Comparison of ENCODE assay signal across 30 cellular contexts in the genomic region with DNA sequence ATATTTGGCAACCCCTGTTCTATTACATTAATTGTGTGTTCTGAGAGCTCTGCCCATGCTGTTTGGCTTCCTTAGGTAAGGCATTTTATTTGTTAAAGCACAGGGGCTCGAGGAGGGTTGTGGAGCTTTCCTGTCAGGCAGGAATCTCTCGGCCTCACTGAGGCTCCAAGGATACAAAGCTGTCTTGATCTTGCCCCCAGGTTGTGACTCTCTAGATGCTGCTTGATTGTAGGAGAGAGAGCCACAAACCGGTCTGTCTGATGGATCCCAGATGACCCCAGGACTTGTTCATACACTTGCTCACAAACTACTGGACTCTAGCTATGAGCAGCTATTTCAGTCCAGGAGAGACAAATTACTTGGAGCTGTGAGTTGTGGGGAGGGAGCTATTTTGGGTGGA.
"Had no signal": no experiment of that assay in that cellular context is flagged by ENCODE, and none has a peak within 500 bp of the region (broad histone marks: within the 10 kb centered on the region; RNA-seq: fewer than 3 reads in every experiment).

No MANE protein-coding gene starts in this region.

- H3K4me1 Mint-ChIP-seq: activated B cell treated with CpG ODN at 0.5 μM for 24 hours; activated naive CD4-positive, alpha-beta T cell treated with anti-CD3 and anti-CD28 coated beads, Interleukin-2, amount 10 ng/mL, durations not matched to agents 7 days and 5 days; activated naive CD8-positive, alpha-beta T cell treated with anti-CD3 and anti-CD28 coated beads, Interleukin-2, amount 50 U/mL, for 24 hours had no signal

- H3K27ac ChIP-seq: brain microvascular endothelial cell, VCaP had no signal

- H3K4me3 Mint-ChIP-seq: activated B cell treated with CpG ODN at 0.5 μM for 24 hours; activated CD4-positive, alpha-beta memory T cell treated with anti-CD3 and anti-CD28 coated beads for 36 hours; activated naive CD4-positive, alpha-beta T cell treated with anti-CD3 and anti-CD28 coated beads, Interleukin-2, amount 10 ng/mL, durations not matched to agents 7 days and 5 days; activated naive CD8-positive, alpha-beta T cell; activated naive CD8-positive, alpha-beta T cell treated with anti-CD3 and anti-CD28 coated beads, Interleukin-2, amount 50 U/mL, for 24 hours had no signal

- DNase-seq: activated B cell treated with CpG ODN at 0.5 μM for 24 hours; activated CD4-positive, alpha-beta memory T cell treated with anti-CD3 and anti-CD28 coated beads for 36 hours; activated CD4-positive, alpha-beta T cell treated with anti-CD3 and anti-CD28 coated beads for 4 hours; activated CD4-positive, alpha-beta T cell treated with anti-CD3 and anti-CD28 coated beads, Interleukin-2, amount 50 U/mL, for 1 hour; activated CD4-positive, CD25-positive, alpha-beta regulatory T cell treated with anti-CD3 and anti-CD28 coated beads, Interleukin-2, amount 50 U/mL, for 72 hours; activated effector memory CD4-positive, alpha-beta T cell treated with Interleukin-2 at 50 U/mL for 16 hours; activated naive CD4-positive, alpha-beta T cell treated with anti-CD3 and anti-CD28 coated beads, Interleukin-2, amount 10 ng/mL, durations not matched to agents 7 days and 5 days; activated naive CD8-positive, alpha-beta T cell treated with anti-CD3 and anti-CD28 coated beads, Interleukin-2, amount 50 U/mL, for 24 hours; activated T-cell treated with anti-CD3 and anti-CD28 coated beads, Interleukin-2, amount 50 U/mL, for 48 hours; anterior cingulate cortex; brain microvascular endothelial cell; central memory CD4-positive, alpha-beta T cell; Karpas-422; KBM-7; NCI-H1048; NCI-H1436; NCI-H1694; NCI-H1930; NCI-H2081 treated with DMSO at 0.1 percent for 48 hours; NCI-H226; NCI-H446 treated with DMSO at 0.1 percent for 48 hours; NCI-H524; OCI-M1; Right ventricle myocardium superior; SW 1271; T-helper 1 cell; T-helper 2 cell; T-helper 9 cell had no signal

- ATAC-seq: activated naive CD8-positive, alpha-beta T cell treated with anti-CD3 and anti-CD28 coated beads, Interleukin-2, amount 50 U/mL, for 24 hours had no signal

- H3K36me3 Mint-ChIP-seq: activated CD4-positive, alpha-beta memory T cell treated with anti-CD3 and anti-CD28 coated beads for 36 hours; activated naive CD4-positive, alpha-beta T cell treated with anti-CD3 and anti-CD28 coated beads, Interleukin-2, amount 10 ng/mL, durations not matched to agents 7 days and 5 days; activated naive CD8-positive, alpha-beta T cell had no signal

- H3K36me3 ChIP-seq: brain microvascular endothelial cell had no signal

- H3K27me3 ChIP-seq: brain microvascular endothelial cell had no signal

- H3K27ac Mint-ChIP-seq: activated B cell treated with CpG ODN at 0.5 μM for 24 hours; activated CD4-positive, alpha-beta memory T cell treated with anti-CD3 and anti-CD28 coated beads for 36 hours; activated naive CD4-positive, alpha-beta T cell treated with anti-CD3 and anti-CD28 coated beads, Interleukin-2, amount 10 ng/mL, durations not matched to agents 7 days and 5 days; activated naive CD8-positive, alpha-beta T cell; activated naive CD8-positive, alpha-beta T cell treated with anti-CD3 and anti-CD28 coated beads, Interleukin-2, amount 50 U/mL, for 24 hours had no signal
